ENCODE assay signal across 24 cellular contexts in the genomic region with DNA sequence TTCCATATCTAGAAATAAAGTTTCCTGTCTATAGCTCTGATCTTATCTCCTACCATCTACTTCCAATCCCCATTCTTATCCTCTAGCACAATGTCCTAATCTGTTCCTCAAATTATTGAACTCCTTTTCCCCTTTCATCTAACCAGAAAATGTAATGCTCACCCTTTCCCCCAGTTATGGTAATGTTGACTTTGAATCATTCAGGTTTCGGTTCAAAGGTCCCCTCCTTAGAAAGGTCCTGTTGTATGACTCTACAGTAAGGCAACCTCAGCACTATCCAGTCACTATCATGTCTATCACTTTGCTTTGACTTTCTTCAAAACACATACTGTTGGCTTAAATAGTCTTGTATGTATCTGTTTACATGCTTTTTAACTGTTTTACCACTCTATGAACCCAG.
DNase-seq lines count a peak whose midpoint lies in the region; ATAC-seq, FAIRE-seq and TF ChIP-seq lines count a peak whose summit lies in the region.
"Had no signal": no experiment of that assay in that cellular context is flagged by ENCODE, and none has a peak within 500 bp of the region (broad histone marks: within the 10 kb centered on the region; RNA-seq: fewer than 3 reads in every experiment).

No MANE protein-coding gene starts in this region.

- no peak for TF ChIP-seq RAD21 in H1 (IDR thresholded peaks at IDR 0.05 in 1 of 2, conservative IDR thresholded peaks at IDR 0.05 in 1 of 2; ENCODE audit: low read depth in 2 of 2, low read length in 2 of 2)

- no peak for TF ChIP-seq POLR2A in H1 (IDR thresholded peaks at IDR 0.05; ENCODE audit: control extremely low read depth in 1 of 2, low read depth in 2 of 2, low read length in 2 of 2)

- H3K56ac ChIP-seq in H1 (replicated peaks; ENCODE audit: insufficient read length, low read depth, low read length) = no peak overlapping the region

- no peak overlapping the region for H3K23ac ChIP-seq in H1 (ENCODE audit: insufficient read length)

- no peak overlapping the region for H2BK5ac ChIP-seq in H1 (ENCODE audit: low read depth, low read length)

- H3K27me3 Mint-ChIP-seq in osteocyte (ENCODE audit: unreplicated experiment) = no peaks in the 10 kb centered on the region
- H3K27me3 Mint-ChIP-seq in T-cell = no peaks in the 10 kb centered on the region
- H3K27me3 Mint-ChIP-seq: B cell had no signal

- no peak overlapping the region for H3K4me3 ChIP-seq in H1 (ENCODE audit: extremely low read depth in 1 of 4, insufficient read depth in 2 of 4, low read depth in 3 of 4, low read length in 4 of 4)
- H3K4me3 ChIP-seq: A549 had no signal

- no peak overlapping the region for H3K4me2 ChIP-seq in H1 (ENCODE audit: insufficient read depth in 1 of 2, low read depth in 2 of 2, low read length in 2 of 2)
- H3K4me2 ChIP-seq: A549 had no signal

- no peak overlapping the region for H2BK15ac ChIP-seq in H1 (ENCODE audit: low read length)

- no peak for ATAC-seq in T-cell (replicated peaks in 1 of 4)
- ATAC-seq in GM19351 (IDR thresholded peaks at IDR 0.05; ENCODE audit: unreplicated experiment) = no peak
- ATAC-seq: A549, HCT116, Right ventricle myocardium inferior had no signal

- H3K79me2 ChIP-seq in H1 (ENCODE audit: control insufficient read depth in 1 of 2, insufficient read depth in 2 of 2, low read length in 2 of 2) = no peaks in the 10 kb centered on the region

- no peaks in the 10 kb centered on the region for H3K36me3 ChIP-seq in H1 (ENCODE audit: control insufficient read depth in 2 of 4, insufficient read depth in 4 of 4, low read length in 3 of 4)

- H3K9ac ChIP-seq in H1 (replicated peaks in 1 of 4; ENCODE audit: extremely low read depth in 1 of 4, low read depth in 3 of 4, low read length in 3 of 4) = no peak overlapping the region

- 94% methylated on average over 1 of the region's 1 CpG; no CpG with 5 or more reads in 1 of the 2 experiments for WGBS in H1 (ENCODE audit: extremely low coverage in 1 of 2, insufficient coverage in 1 of 2, insufficient read length in 1 of 2, insufficient replicate concordance in 2 of 2, low coverage in 1 of 2, low lambda C conversion rate in 2 of 2, missing lambda C conversion rate in 1 of 2), 2 experiments

- H3K27ac ChIP-seq in H1 (ENCODE audit: low read depth, low read length) = no peak overlapping the region
- H3K27ac ChIP-seq: A549 had no signal

- TF ChIP-seq CTCF in H1 (IDR thresholded peaks at IDR 0.05; ENCODE audit: control extremely low read depth in 1 of 3, insufficient read depth in 1 of 3, low read depth in 1 of 3, low read length in 3 of 3) (no peak), osteocyte (IDR thresholded peaks at IDR 0.05) (no peak)

- H2BK20ac ChIP-seq in H1 (ENCODE audit: low read length) = no peak overlapping the region

- H4K8ac ChIP-seq in H1 (ENCODE audit: extremely low read depth, insufficient read depth, low read length) = no peak overlapping the region

- H2BK120ac ChIP-seq in H1 (replicated peaks; ENCODE audit: low read depth, low read length) = no peak overlapping the region

- H2AK5ac ChIP-seq in H1 (ENCODE audit: low read depth, low read length) = no peak overlapping the region

- H3K27ac Mint-ChIP-seq in osteocyte (ENCODE audit: unreplicated experiment) = peak overlapping the region; percentile 35
- H3K27ac Mint-ChIP-seq in T-cell = no peak overlapping the region
- H3K27ac Mint-ChIP-seq: B cell, CD14-positive monocyte had no signal

- FAIRE-seq in H1 (lab: Jason Lieb, UNC) = no peak
- FAIRE-seq: A549, GM12891, RCC 7860 had no signal

- 0 out of 2 replicates have a peak overlapping the region, but pooled peaks have one; percentile 10 for H2AFZ ChIP-seq in H1 (ENCODE audit: low read length)

- H3K36me3 Mint-ChIP-seq in osteocyte (ENCODE audit: unreplicated experiment) (no peaks in the 10 kb centered on the region), T-cell (no peaks in the 10 kb centered on the region)
- H3K36me3 Mint-ChIP-seq: CD14-positive monocyte had no signal

- H3K79me1 ChIP-seq in H1 (ENCODE audit: low read depth, low read length) = no peaks in the 10 kb centered on the region

- H3K4ac ChIP-seq in H1 (replicated peaks; ENCODE audit: insufficient read length, low read depth, low read length) = no peak overlapping the region

- H4K20me1 ChIP-seq in H1 (replicated peaks in 1 of 2; ENCODE audit: control insufficient read depth in 1 of 2, insufficient read depth in 2 of 2, low read length in 2 of 2) = no peaks in the 10 kb centered on the region

- no peaks in the 10 kb centered on the region for H3K9me3 ChIP-seq in H1 (ENCODE audit: insufficient read depth in 2 of 2, low read depth in 1 of 2, low read length in 1 of 2)
- H3K9me3 ChIP-seq: A549 had no signal

- H3K4me3 Mint-ChIP-seq in osteocyte (ENCODE audit: unreplicated experiment) = no peak overlapping the region
- no peak overlapping the region for H3K4me3 Mint-ChIP-seq in T-cell
- H3K4me3 Mint-ChIP-seq: B cell, CD14-positive monocyte had no signal

- no peaks in the 10 kb centered on the region for H3K4me1 ChIP-seq in H1 (replicated peaks in 1 of 4; ENCODE audit: control insufficient read depth in 3 of 4, insufficient read depth in 4 of 4, low read length in 3 of 4)
- H3K4me1 ChIP-seq: A549 had no signal

- H3K14ac ChIP-seq in H1 (ENCODE audit: insufficient read length) = no peak overlapping the region

- no peak overlapping the region for H4K91ac ChIP-seq in H1 (replicated peaks; ENCODE audit: insufficient read length, low read length)

- TF ChIP-seq EP300 in H1 (IDR thresholded peaks at IDR 0.05; ENCODE audit: borderline replicate concordance in 1 of 2, low read depth in 2 of 2, low read length in 2 of 2) = no peak

- H3K4me1 Mint-ChIP-seq in osteocyte (ENCODE audit: unreplicated experiment) = peaks cover 24% of the 10 kb centered on the region
- no peaks in the 10 kb centered on the region for H3K4me1 Mint-ChIP-seq in T-cell
- H3K4me1 Mint-ChIP-seq: B cell, CD14-positive monocyte had no signal

- no peaks in the 10 kb centered on the region for H3K9me3 Mint-ChIP-seq in osteocyte (ENCODE audit: unreplicated experiment)
- H3K9me3 Mint-ChIP-seq in T-cell = peaks cover 4 to 13% (median 6%) of the 10 kb centered on the region in 3 donors
- H3K9me3 Mint-ChIP-seq: CD14-positive monocyte had no signal

- no peak overlapping the region for H4K5ac ChIP-seq in H1 (ENCODE audit: insufficient read length, low read depth, low read length)

- DNase-seq in DMS53 (lab: John Stamatoyannopoulos, UW) = peak; percentile 87
- DNase-seq in LoVo (ENCODE audit: low spot score) = peak; percentile 58
- DNase-seq in H1 (ENCODE audit: low read depth in 1 of 2, low spot score in 2 of 2) = no peak
- DNase-seq in osteocyte (ENCODE audit: extremely low spot score, unreplicated experiment) = no peak
- no peak for DNase-seq in HUDEP-2 (lab: John Stamatoyannopoulos, UW; ENCODE audit: unreplicated experiment in 76 of 76)
- DNase-seq in T-cell = no peak
- DNase-seq: GOT3; KBM-7; NCI-H1092; NCI-H1436; NCI-H187 treated with DMSO at 0.1 percent for 48 hours; NCI-H2107; NCI-H2227 treated with DMSO at 0.1 percent for 48 hours; NCI-H510A; NCI-H774; NK-92 treated with Interleukin-12 subunit alpha and Interleukin-12 subunit beta, amount 100 ng/mL, for 24 hours had no signal

- no peaks in the 10 kb centered on the region for H3K27me3 ChIP-seq in H1 (replicated peaks in 1 of 4; ENCODE audit: control insufficient read depth in 3 of 4, extremely low read depth in 1 of 4, insufficient read depth in 3 of 4, low read length in 3 of 4)

- H3K18ac ChIP-seq in H1 (ENCODE audit: extremely low read depth, low read length) = no peak overlapping the region

- H3K23me2 ChIP-seq in H1 (ENCODE audit: low read depth, low read length) = no peaks in the 10 kb centered on the region

- CTCF ChIA-PET in H1 (lab: Charles Lee; ENCODE audit: partially characterized antibody) = interaction anchor here (0.6 kb wide), 1 partner anchor 163 kb away, joined by 3 read pairs; no protein-coding TSS in a partner anchor
- CTCF ChIA-PET in T-cell (lab: Charles Lee) = interaction anchor here in 1 of 2 donors (0.5 kb wide), 1 partner anchor 13 kb away, joined by 3 read pairs; no protein-coding TSS in a partner anchor

- H2BK12ac ChIP-seq in H1 (ENCODE audit: low read depth, low read length) = no peak overlapping the region

- POLR2A ChIA-PET in H1 (lab: Charles Lee; ENCODE audit: partially characterized antibody) (no interaction called here), T-cell (lab: Charles Lee) (no interaction called here)

TF ChIP-seq in H1, 55 proteins besides CTCF, POLR2A, EP300 and RAD21:
- no peak for TF ChIP-seq GABPA (IDR thresholded peaks at IDR 0.05; ENCODE audit: borderline replicate concordance, insufficient read depth, low read length)
- TF ChIP-seq TAF7 (optimal IDR thresholded peaks at IDR 0.05; ENCODE audit: borderline replicate concordance, low read depth, low read length) = no peak
- no peak for TF ChIP-seq POU5F1 (IDR thresholded peaks at IDR 0.05; ENCODE audit: low read depth, low read length)
- TF ChIP-seq TEAD4 (IDR thresholded peaks at IDR 0.05; ENCODE audit: low read depth, low read length) = no peak
- TF ChIP-seq, protein P1, sequence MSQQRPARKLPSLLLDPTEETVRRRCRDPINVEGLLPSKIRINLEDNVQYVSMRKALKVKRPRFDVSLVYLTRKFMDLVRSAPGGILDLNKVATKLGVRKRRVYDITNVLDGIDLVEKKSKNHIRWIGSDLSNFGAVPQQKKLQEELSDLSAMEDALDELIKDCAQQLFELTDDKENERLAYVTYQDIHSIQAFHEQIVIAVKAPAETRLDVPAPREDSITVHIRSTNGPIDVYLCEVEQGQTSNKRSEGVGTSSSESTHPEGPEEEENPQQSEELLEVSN (IDR thresholded peaks at IDR 0.05) = no peak
- no peak for TF ChIP-seq RBBP5 (IDR thresholded peaks at IDR 0.05; ENCODE audit: borderline replicate concordance, low read depth, low read length)
- TF ChIP-seq ZNF274 (IDR thresholded peaks at IDR 0.05; ENCODE audit: borderline replicate concordance, extremely low read depth, low read length) = no peak
TF ChIP-seq in H1: peak in this region for 0.

Comparison
In these comparisons a context has a peak if more than half of its experiments do, and no peak if none do; other contexts are left out.
1. DNase-seq: peak in DMS53 (single experiment) and LoVo (single experiment); none in H1 (0 of 2), osteocyte (single experiment), HUDEP-2 (0 of 76) and T-cell (0 of 34).